Comparison of ENCODE assay signal across 17 cellular contexts in the genomic region with DNA sequence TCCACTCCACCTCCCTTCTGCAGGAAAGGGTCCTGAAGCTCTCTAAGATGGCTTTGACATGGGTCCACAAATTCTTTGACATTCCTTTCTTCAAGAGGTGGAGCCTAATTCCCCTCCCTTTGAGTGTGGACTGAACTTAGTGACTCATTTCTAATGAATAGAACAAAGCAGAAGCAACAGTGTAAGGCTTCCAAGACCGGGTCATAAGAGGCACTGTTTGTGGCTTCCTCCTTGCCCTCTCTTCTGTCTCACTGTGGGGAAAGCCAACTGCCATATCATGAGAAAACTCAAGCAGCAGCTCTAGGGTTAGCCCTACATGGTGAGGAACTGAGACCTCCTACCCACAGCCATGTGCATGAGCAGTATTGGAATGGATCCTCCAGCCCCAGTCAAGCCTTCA. TPM values are rescaled to one million over a fixed set of nuclear protein-coding genes. Genes with fewer than 3 reads are reported as not detected.
A peak's percentile ranks its signal among the peaks of the same experiment; 100 is the strongest.
DNase-seq lines count a peak whose midpoint lies in the region; ATAC-seq and TF ChIP-seq lines count a peak whose summit lies in the region.
"Had no signal": no experiment of that assay in that cellular context is flagged by ENCODE, and none has a peak within 500 bp of the region (broad histone marks: within the 10 kb centered on the region; RNA-seq: fewer than 3 reads in every experiment).

No MANE protein-coding gene starts in this region.

- no peaks in the 10 kb centered on the region for H3K9me3 ChIP-seq in OCI-LY7 (ENCODE audit: low read length)
- no peaks in the 10 kb centered on the region for H3K9me3 ChIP-seq in naive thymus-derived CD4-positive, alpha-beta T cell (ENCODE audit: control insufficient read depth in 2 of 3, low read length in 3 of 3)
- H3K9me3 ChIP-seq: right atrium auricular region, SK-N-SH had no signal

- H3K4me1 ChIP-seq in OCI-LY7 (ENCODE audit: insufficient read depth, low read length, poor library complexity, severe bottlenecking), result peaks cover 55% of the 10 kb centered on the region
- H3K4me1 ChIP-seq in naive thymus-derived CD4-positive, alpha-beta T cell (ENCODE audit: control insufficient read depth in 2 of 2, insufficient read depth in 2 of 2, low read length in 2 of 2), result peaks cover 1 to 3% of the 10 kb centered on the region in 2 donors
- H3K4me1 ChIP-seq: right atrium auricular region had no signal

- no peaks in the 10 kb centered on the region; the same call in none of the 2 replicates for H3K27me3 Mint-ChIP-seq in HFFc6 (ENCODE audit: insufficient read depth)
- H3K27me3 Mint-ChIP-seq in naive thymus-derived CD4-positive, alpha-beta T cell, result no peaks in the 10 kb centered on the region

- peak overlapping the region; percentile 60 for H3K4me3 ChIP-seq in OCI-LY7 (ENCODE audit: low read depth, low read length, poor library complexity, severe bottlenecking)
- no peak overlapping the region for H3K4me3 ChIP-seq in astrocyte of the spinal cord (ENCODE audit: low read depth, low read length)
- no peak overlapping the region for H3K4me3 ChIP-seq in naive thymus-derived CD4-positive, alpha-beta T cell (ENCODE audit: low read length)
- H3K4me3 ChIP-seq: right atrium auricular region had no signal

- peak overlapping the region; percentile 69 for H3K27ac Mint-ChIP-seq in HFFc6
- H3K27ac Mint-ChIP-seq in naive thymus-derived CD4-positive, alpha-beta T cell, result peak overlapping the region in 2 of 9 donors; percentile 43 to 78
- H3K27ac Mint-ChIP-seq: activated T-cell treated with anti-CD3 and anti-CD28 coated beads, Interleukin-2, amount 50 U/mL, for 72 hours had no signal

- TF ChIP-seq CTCF in HFFc6 (IDR thresholded peaks at IDR 0.05), result no peak
- TF ChIP-seq CTCF in OCI-LY7 (conservative IDR thresholded peaks at IDR 0.05; ENCODE audit: low read length), result no peak
- TF ChIP-seq CTCF in astrocyte of the spinal cord (IDR thresholded peaks at IDR 0.05; ENCODE audit: low read depth, low read length), result no peak

- peaks cover 70% of the 10 kb centered on the region for H3K36me3 ChIP-seq in OCI-LY7 (ENCODE audit: insufficient read depth, low read length)
- H3K36me3 ChIP-seq in naive thymus-derived CD4-positive, alpha-beta T cell (ENCODE audit: control insufficient read depth in 2 of 3, insufficient read depth in 3 of 3, low read length in 3 of 3), result peaks cover 0 to 27% (median 0%) of the 10 kb centered on the region in 3 experiments

- TF ChIP-seq POLR2A in erythroblast (IDR thresholded peaks at IDR 0.05; ENCODE audit: low read length), result no peak

- peaks cover 32% of the 10 kb centered on the region; the same call in 1 of the 2 replicates for H3K79me2 ChIP-seq in OCI-LY7 (ENCODE audit: insufficient read depth, low read depth, low read length)

- in situ Hi-C loops in astrocyte of the spinal cord (cut with HindIII; ENCODE audit: low sequenced_read_pairs), result no loop called here

- H3K4me3 Mint-ChIP-seq in HFFc6, result no peak overlapping the region
- no peak overlapping the region for H3K4me3 Mint-ChIP-seq in naive thymus-derived CD4-positive, alpha-beta T cell
- H3K4me3 Mint-ChIP-seq: activated T-cell treated with anti-CD3 and anti-CD28 coated beads, Interleukin-2, amount 50 U/mL, for 72 hours had no signal

- peaks cover 20% of the 10 kb centered on the region for H3K36me3 Mint-ChIP-seq in HFFc6 (ENCODE audit: low read depth)
- peaks cover 0 to 25% (median 8%) of the 10 kb centered on the region in 5 donors for H3K36me3 Mint-ChIP-seq in naive thymus-derived CD4-positive, alpha-beta T cell

- H3K9me2 ChIP-seq in OCI-LY7 (ENCODE audit: insufficient read depth, low read length), result no peaks in the 10 kb centered on the region
- H3K9me2 ChIP-seq: SK-N-SH had no signal

- peak overlapping the region; percentile 94 for H3K27ac ChIP-seq in OCI-LY7 (ENCODE audit: low read depth, low read length, poor library complexity, severe bottlenecking)
- H3K27ac ChIP-seq in naive thymus-derived CD4-positive, alpha-beta T cell (ENCODE audit: low read depth, low read length), result no peak overlapping the region
- H3K27ac ChIP-seq: right atrium auricular region had no signal

- peak overlapping the region; percentile 82 for H3K4me2 ChIP-seq in OCI-LY7 (ENCODE audit: low read length)
- H3K4me2 ChIP-seq: SK-N-SH had no signal

- no TSS peak for BruUV-seq in OCI-LY7 (replicated peaks; lab: Mats Ljungman, UMichigan)

- no peaks in the 10 kb centered on the region for H3K27me3 ChIP-seq in naive thymus-derived CD4-positive, alpha-beta T cell (ENCODE audit: control insufficient read depth in 2 of 2, insufficient read depth in 2 of 2, low read length in 2 of 2)
- H3K27me3 ChIP-seq: right atrium auricular region had no signal

- no peak overlapping the region for H2AFZ ChIP-seq in OCI-LY7 (ENCODE audit: low read length)

- intact Hi-C loops in OCI-LY7 (cut with micrococcal nuclease; ENCODE audit: unreplicated experiment), result no loop called here
- intact Hi-C loops in naive thymus-derived CD4-positive, alpha-beta T cell (cut with micrococcal nuclease), result no loop called here

- H3K4me1 Mint-ChIP-seq in HFFc6 (ENCODE audit: low read depth), result peaks cover 23% of the 10 kb centered on the region
- H3K4me1 Mint-ChIP-seq in naive thymus-derived CD4-positive, alpha-beta T cell, result peaks cover 10 to 23% (median 14%) of the 10 kb centered on the region in 7 donors

- H4K20me1 ChIP-seq in OCI-LY7 (ENCODE audit: insufficient read depth, low read length), result no peaks in the 10 kb centered on the region

- no peak for DNase-seq in HFFc6
- DNase-seq in OCI-LY7 (ENCODE audit: low spot score), result no peak
- peak; percentile 42 for DNase-seq in astrocyte of the spinal cord (ENCODE audit: low read depth, low spot score)
- no peak for DNase-seq in naive thymus-derived CD4-positive, alpha-beta T cell
- no peak for DNase-seq in SHP77 (lab: John Stamatoyannopoulos, UW)
- no peak for DNase-seq in erythroblast (lab: John Stamatoyannopoulos, UW)
- DNase-seq: activated CD4-positive, CD25-positive, alpha-beta regulatory T cell treated with anti-CD3 and anti-CD28 coated beads, Interleukin-2, amount 50 U/mL, for 72 hours; activated T-cell treated with anti-CD3 and anti-CD28 coated beads, Interleukin-2, amount 50 U/mL, for 72 hours; C1 segment of cervical spinal cord; H7; left cardiac atrium; NCI-H1417 treated with DMSO at 0.1 percent for 48 hours; NCI-H526; SK-N-SH had no signal

- CTCF ChIA-PET in OCI-LY7 (lab: Charles Lee; ENCODE audit: unreplicated experiment), result no interaction called here
- CTCF ChIA-PET in naive thymus-derived CD4-positive, alpha-beta T cell (lab: Charles Lee), result no interaction called here

- peaks cover 4% of the 10 kb centered on the region; the same call in 1 of the 2 replicates for H3K9me3 Mint-ChIP-seq in HFFc6
- H3K9me3 Mint-ChIP-seq in naive thymus-derived CD4-positive, alpha-beta T cell, result no peaks in the 10 kb centered on the region
- H3K9me3 Mint-ChIP-seq: activated T-cell treated with anti-CD3 and anti-CD28 coated beads, Interleukin-2, amount 50 U/mL, for 72 hours had no signal

- POLR2A ChIA-PET in OCI-LY7 (lab: Charles Lee), result interaction anchor here (0.6 kb wide), 1 partner anchor 77 kb away, joined by 3 read pairs; no protein-coding TSS in a partner anchor
- POLR2A ChIA-PET in naive thymus-derived CD4-positive, alpha-beta T cell (lab: Charles Lee), result no interaction called here

- peak; percentile 50 for ATAC-seq in naive thymus-derived CD4-positive, alpha-beta T cell
- ATAC-seq in HG03571 (IDR thresholded peaks at IDR 0.05; ENCODE audit: unreplicated experiment) (no peak), HG02623 (IDR thresholded peaks at IDR 0.05; ENCODE audit: unreplicated experiment) (no peak)
- ATAC-seq: left cardiac atrium had no signal

RNA-seq across cellular contexts. Expression of gene CDK5RAP1, which starts 5.9 kb away (rescaled TPM):
- 10 to 100 TPM; 22.8 to 28.4 (median 25.0) TPM for total RNA-seq in HFFc6 (2021; fragmentation: NEBNext Ultra II Directional; extraction: Animal tissue kit (Norgen Biotek cat#: 25700))
- 32.1 and 41.2 TPM in 2 replicates for total RNA-seq in OCI-LY7 (2014; rRNA removed; shearing (Covaris generic))
- 45.4 and 49.4 TPM in 2 replicates for total RNA-seq in OCI-LY7 (2022)
- 10 to 100 TPM; 33.6 to 51.8 (median 49.4) TPM for total RNA-seq in naive thymus-derived CD4-positive, alpha-beta T cell
- polyA plus RNA-seq in naive thymus-derived CD4-positive, alpha-beta T cell, result 10 to 100 TPM; 41.4 to 48.1 TPM

RNA-seq across cellular contexts. Expression of gene SNTA1, which starts 36.3 kb away (rescaled TPM):
- 10 to 100 TPM; 13.9 to 22.2 (median 20.9) TPM for total RNA-seq in HFFc6 (2021; fragmentation: NEBNext Ultra II Directional; extraction: Animal tissue kit (Norgen Biotek cat#: 25700))
- total RNA-seq in OCI-LY7 (2014; rRNA removed; shearing (Covaris generic)), result 44.8 and 46.5 TPM in 2 replicates
- 36.6 and 42.1 TPM in 2 replicates for total RNA-seq in OCI-LY7 (2022)
- total RNA-seq in naive thymus-derived CD4-positive, alpha-beta T cell, result 1 to 10 TPM; 2.0 to 3.2 (median 2.9) TPM
- polyA plus RNA-seq in naive thymus-derived CD4-positive, alpha-beta T cell, result 1 to 10 TPM; 4.3 to 7.2 TPM
